ENCODE assay signal across 17 cellular contexts in genomic region chr1:225415967-225416745, GRCh38.
"Had no signal": no experiment of that assay in that cellular context is flagged by ENCODE, and none has a peak within 500 bp of the region (broad histone marks: within the 10 kb centered on the region; RNA-seq: fewer than 3 reads in every experiment).

No MANE protein-coding gene starts in this region.

- H3K27me3 ChIP-seq: dorsolateral prefrontal cortex, heart left ventricle, ovary, right atrium auricular region, suprapubic skin, thyroid gland had no signal

- FAIRE-seq: frontal cortex, small intestine, urothelium cell line had no signal

- H3K36me3 ChIP-seq: ovary had no signal

- DNase-seq: dorsolateral prefrontal cortex; effector CD8-positive, alpha-beta T cell; heart left ventricle; hippocampal formation; left colon; natural killer cell; nucleus accumbens; ovary; small intestine; stimulated activated CD4-positive, alpha-beta T cell treated with anti-CD3 and anti-CD28 coated beads, Interleukin-12 subunit alpha, Interleukin-12 subunit beta, amount 100 ng/mL, for 4 hours; stimulated activated naive CD8-positive, alpha-beta T cell treated with anti-CD3 and anti-CD28 coated beads, Interleukin-15, Interleukin-2, amounts not matched to agents 100 U/mL and 50 U/mL, for 24 hours; thyroid gland had no signal

- ATAC-seq: heart left ventricle; left colon; natural killer cell; stimulated activated naive CD8-positive, alpha-beta T cell treated with anti-CD3 and anti-CD28 coated beads, Interleukin-15, Interleukin-2, amounts not matched to agents 100 U/mL and 50 U/mL, for 24 hours had no signal

- H3K4me3 ChIP-seq: coronary artery, heart left ventricle, ovary, right atrium auricular region, suprapubic skin, thyroid gland had no signal

- H3K27ac ChIP-seq: coronary artery, dorsolateral prefrontal cortex, heart left ventricle, ovary, right atrium auricular region, suprapubic skin, thyroid gland had no signal

- H3K9me3 ChIP-seq: heart left ventricle, ovary, right atrium auricular region, suprapubic skin, thyroid gland had no signal

- H3K4me1 ChIP-seq: heart left ventricle, right atrium auricular region, suprapubic skin, thyroid gland had no signal
